Comparison of ENCODE assay signal across 12 cellular contexts in the genomic region with DNA sequence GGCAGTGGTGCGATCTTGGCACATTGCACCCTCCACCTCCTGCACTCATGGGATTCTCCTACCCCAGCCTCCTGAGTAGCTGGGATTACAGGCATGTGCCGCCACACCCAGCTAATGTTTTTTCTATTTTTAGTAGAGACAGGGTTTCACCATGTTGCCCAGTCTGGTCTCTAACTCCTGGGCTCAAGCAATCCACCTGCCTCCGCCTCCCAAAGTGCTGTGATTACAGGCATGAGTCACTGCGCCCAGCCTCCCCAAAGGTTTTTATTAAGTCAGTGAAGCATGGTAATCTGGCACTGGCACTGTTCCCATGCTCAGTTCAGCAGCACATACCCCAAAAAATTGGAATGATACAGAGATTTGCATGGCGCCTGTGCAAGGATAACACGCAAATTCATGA. TPM values are rescaled to one million over a fixed set of nuclear protein-coding genes. Genes with fewer than 3 reads are reported as not detected.
DNase-seq lines count a peak whose midpoint lies in the region; ATAC-seq and TF ChIP-seq lines count a peak whose summit lies in the region.
"Not testable (repeated sequence)": the region's sequence is repeated elsewhere in the genome, so short reads cannot be mapped to it uniquely, and the experiment has no call there.
"Had no signal": no experiment of that assay in that cellular context is flagged by ENCODE, and none has a peak within 500 bp of the region (broad histone marks: within the 10 kb centered on the region; RNA-seq: fewer than 3 reads in every experiment).

No MANE protein-coding gene starts in this region.

- H3K27me3 ChIP-seq in HCT116 (ENCODE audit: insufficient read depth, low read length) = not testable (repeated sequence)

- RAD21 ChIA-PET in HCT116 (lab: Charles Lee; ENCODE audit: low non-redundant PET in 1 of 2, low total read pairs in 2 of 2, uncharacterized antibody in 2 of 2, unreplicated experiment in 2 of 2) = not testable (repeated sequence)

- not testable (repeated sequence) for TF ChIP-seq CTCF in HCT116 (IDR thresholded peaks at IDR 0.05 in 2 of 3, conservative IDR thresholded peaks at IDR 0.05 in 1 of 3; ENCODE audit: borderline replicate concordance in 1 of 3, insufficient read depth in 1 of 3, low read depth in 2 of 3, low read length in 2 of 3); epithelial cell of esophagus (IDR thresholded peaks at IDR 0.05; ENCODE audit: insufficient read depth, low read depth, low read length, missing control alignments)

- not testable (repeated sequence) for TF ChIP-seq RAD21 in HCT116 (IDR thresholded peaks at IDR 0.05; ENCODE audit: low read depth)

- H3K9me3 ChIP-seq in HCT116 (ENCODE audit: control insufficient read depth in 1 of 2, insufficient read depth in 1 of 2, low read depth in 1 of 2, low read length in 2 of 2) = not testable (repeated sequence)

- not testable (repeated sequence) for H3K79me2 ChIP-seq in HCT116 (ENCODE audit: insufficient read depth, low read length)

- not testable (repeated sequence) for H3K4me1 ChIP-seq in HCT116 (ENCODE audit: control insufficient read depth in 1 of 2, insufficient read depth in 2 of 2, low read length in 2 of 2)

- ATAC-seq in HCT116 = peak; percentile 49; the same call in 1 of the 2 replicates

- H3K27ac ChIP-seq in HCT116 (ENCODE audit: low read depth, low read length) = not testable (repeated sequence)

- intact Hi-C loops in HCT116 (cut with micrococcal nuclease); posterior vena cava (cut with DNase I): not testable (repeated sequence)

- POLR2A ChIA-PET in HCT116 (lab: Charles Lee) = interaction anchor here (0.7 kb wide), 1 partner anchor 1234 kb away, joined by 4 read pairs; no protein-coding TSS in a partner anchor

- CTCF ChIA-PET in HCT116 (lab: Charles Lee) = not testable (repeated sequence)

- H3K4me3 ChIP-seq in HCT116 (replicated peaks in 1 of 2; ENCODE audit: low read depth in 1 of 2, low read length in 2 of 2); epithelial cell of esophagus (ENCODE audit: low read length): not testable (repeated sequence)

- H3K9ac ChIP-seq in HCT116 (ENCODE audit: low read length) = not testable (repeated sequence)

- BruUV-seq in HCT116 (replicated peaks; lab: Mats Ljungman, UMichigan) = not testable (repeated sequence)

- not testable (repeated sequence) for H2AFZ ChIP-seq in HCT116 (ENCODE audit: low read depth, low read length, poor library complexity, severe bottlenecking)

- not testable (repeated sequence) for H3K36me3 ChIP-seq in HCT116 (ENCODE audit: control insufficient read depth in 1 of 2, insufficient read depth in 2 of 2, low read length in 2 of 2)

- H3K9me2 ChIP-seq in HCT116 (ENCODE audit: insufficient read depth) = not testable (repeated sequence)

- H3K4me2 ChIP-seq in HCT116 (ENCODE audit: low read length) = not testable (repeated sequence)

- peak; percentile 64 for DNase-seq in D341Med (ENCODE audit: low spot score)
- not testable (repeated sequence) for DNase-seq in HCT116 (ENCODE audit: low read depth, low spot score)
- peak; percentile 2 to 21 (median 8) for DNase-seq in NCI-H1417 (lab: John Stamatoyannopoulos, UW)
- DNase-seq in NCI-H446 treated with DMSO at 0.1 percent for 48 hours (lab: John Stamatoyannopoulos, UW) = peak; percentile 40
- DNase-seq in SW480 (ENCODE audit: low spot score) = peak; percentile 4
- peak; percentile 65 for DNase-seq in epithelial cell of esophagus (ENCODE audit: low read depth)
- DNase-seq in posterior vena cava (ENCODE audit: low spot score) = peak; percentile 38

- H4K20me1 ChIP-seq in HCT116 (ENCODE audit: insufficient read depth) = not testable (repeated sequence)

- TF ChIP-seq POLR2A in HCT116 (IDR thresholded peaks at IDR 0.05; ENCODE audit: borderline replicate concordance, extremely low read depth, insufficient read depth, insufficient read length) = not testable (repeated sequence)

RNA-seq across cellular contexts. Expression of a gene that starts 8.4 kb away (rescaled TPM):
- total RNA-seq in HCT116 (2021; ENCODE audit: unreplicated experiment) (24.4 TPM), posterior vena cava (not detected)
- polyA plus RNA-seq in HCT116 (2012) = 28.7 and 31.9 TPM in 2 replicates
- total RNA-seq: CD8-positive, alpha-beta T cell; natural killer cell treated with Interleukin-12 subunit alpha and Interleukin-12 subunit beta and Interleukin-15 and Interleukin-18, amount 100 ng/mL, for 72 hours; right lobe of liver had no signal
- polyA plus RNA-seq: immature natural killer cell had no signal

RNA-seq across cellular contexts. Expression of a gene that starts 12.2 kb away (rescaled TPM):
- total RNA-seq in HCT116 (2021; ENCODE audit: unreplicated experiment) = 62.4 TPM
- 27.3 and 33.7 TPM in 2 replicates for polyA plus RNA-seq in HCT116 (2012)
- total RNA-seq in posterior vena cava = 10 to 100 TPM; 22.7 to 31.5 TPM

RNA-seq across cellular contexts. Expression of a gene that starts 16.4 kb away (rescaled TPM):
- total RNA-seq in HCT116 (2021; ENCODE audit: unreplicated experiment) = 0.91 TPM
- polyA plus RNA-seq in HCT116 (2012) = 1.7 and 2.0 TPM in 2 replicates
- total RNA-seq in posterior vena cava = under 1 TPM; 0.19 to 0.56 TPM
- total RNA-seq: esophagus mucosa had no signal
- polyA plus RNA-seq: immature natural killer cell had no signal

RNA-seq across cellular contexts. Expression of a gene that starts 46.4 kb away (rescaled TPM):
- total RNA-seq in HCT116 (2021; ENCODE audit: unreplicated experiment) (3.6 TPM), posterior vena cava (1 to 10 TPM; 3.1 to 3.2 TPM)
- 4.0 and 4.5 TPM in 2 replicates for polyA plus RNA-seq in HCT116 (2012)

Comparison
In these comparisons a context has a peak if more than half of its experiments do, and no peak if none do; other contexts are left out.
1. RNA of a gene that starts 8.4 kb away (total RNA-seq): 24.4 TPM in HCT116 (single experiment); not detected in posterior vena cava; every median in the first group is over 10 times any median in the second.